24 cellular contexts compared by ENCODE assay signal in genomic region chr7:104444019-104444418, GRCh38.
"Had no signal": no experiment of that assay in that cellular context is flagged by ENCODE, and none has a peak within 500 bp of the region (broad histone marks: within the 10 kb centered on the region; RNA-seq: fewer than 3 reads in every experiment).

No MANE protein-coding gene starts in this region.

- H3K27me3 ChIP-seq: adrenal gland had no signal

- H3K27ac ChIP-seq: adrenal gland, SK-N-MC, VCaP had no signal

- H3K4me3 ChIP-seq: adrenal gland, SK-N-MC had no signal

- H3K9me3 Mint-ChIP-seq: activated CD4-positive, alpha-beta memory T cell treated with anti-CD3 and anti-CD28 coated beads for 36 hours; activated CD4-positive, alpha-beta T cell treated with anti-CD3 and anti-CD28 coated beads, Interleukin-2, amount 10 ng/mL, durations not matched to agents 7 days and 5 days; activated naive CD8-positive, alpha-beta T cell treated with anti-CD3 and anti-CD28 coated beads, Interleukin-2, amount 10 ng/mL, durations not matched to agents 7 days and 5 days; activated T-cell treated with anti-CD3 and anti-CD28 coated beads, Interleukin-2, amount 50 U/mL, for 4 hours had no signal

- H3K4me1 Mint-ChIP-seq: activated CD4-positive, alpha-beta T cell treated with anti-CD3 and anti-CD28 coated beads, Interleukin-2, amount 10 ng/mL, durations not matched to agents 7 days and 5 days; activated naive CD8-positive, alpha-beta T cell treated with anti-CD3 and anti-CD28 coated beads, Interleukin-2, amount 10 ng/mL, durations not matched to agents 7 days and 5 days had no signal

- H3K36me3 ChIP-seq: adrenal gland had no signal

- ATAC-seq: activated T-cell treated with anti-CD3 and anti-CD28 coated beads, Interleukin-2, amount 50 U/mL, for 4 hours; PC-3 had no signal

- DNase-seq: activated CD4-positive, alpha-beta memory T cell treated with anti-CD3 and anti-CD28 coated beads for 36 hours; activated CD4-positive, alpha-beta T cell treated with anti-CD3 and anti-CD28 coated beads, Interleukin-2, amount 10 ng/mL, durations not matched to agents 7 days and 5 days; activated CD4-positive, CD25-positive, alpha-beta regulatory T cell; activated CD8-positive, alpha-beta memory T cell treated with anti-CD3 and anti-CD28 coated beads for 24 hours; activated naive CD4-positive, alpha-beta T cell treated with anti-CD3 and anti-CD28 coated beads, Interleukin-2, amount 50 U/mL, for 16 hours; activated naive CD8-positive, alpha-beta T cell treated with anti-CD3 and anti-CD28 coated beads, Interleukin-2, amount 10 ng/mL, durations not matched to agents 7 days and 5 days; activated T-cell treated with anti-CD3 and anti-CD28 coated beads, Interleukin-2, amount 50 U/mL, for 4 hours; adrenal gland; anterior cingulate cortex; cerebellar nuclear complex; Kasumi-1; KBM-7; NCI-H1105 treated with DMSO at 0.1 percent for 48 hours; NCI-H146; NCI-H187 treated with DMSO at 0.1 percent for 48 hours; NCI-H2081 treated with DMSO at 0.1 percent for 48 hours; NCI-H446; NCI-H524 treated with DMSO at 0.1 percent for 48 hours; NCI-H748 treated with DMSO at 0.1 percent for 48 hours; PC-3; SIG-M5; T-helper 1 cell had no signal

- H3K27ac Mint-ChIP-seq: activated CD4-positive, alpha-beta memory T cell treated with anti-CD3 and anti-CD28 coated beads for 36 hours; activated CD4-positive, alpha-beta T cell treated with anti-CD3 and anti-CD28 coated beads, Interleukin-2, amount 10 ng/mL, durations not matched to agents 7 days and 5 days; activated naive CD8-positive, alpha-beta T cell treated with anti-CD3 and anti-CD28 coated beads, Interleukin-2, amount 10 ng/mL, durations not matched to agents 7 days and 5 days had no signal

- H3K27me3 Mint-ChIP-seq: activated CD4-positive, alpha-beta T cell treated with anti-CD3 and anti-CD28 coated beads, Interleukin-2, amount 10 ng/mL, durations not matched to agents 7 days and 5 days; activated naive CD8-positive, alpha-beta T cell treated with anti-CD3 and anti-CD28 coated beads, Interleukin-2, amount 10 ng/mL, durations not matched to agents 7 days and 5 days had no signal

- H3K4me1 ChIP-seq: adrenal gland had no signal

- H3K36me3 Mint-ChIP-seq: activated CD4-positive, alpha-beta memory T cell treated with anti-CD3 and anti-CD28 coated beads for 36 hours; activated naive CD8-positive, alpha-beta T cell treated with anti-CD3 and anti-CD28 coated beads, Interleukin-2, amount 10 ng/mL, durations not matched to agents 7 days and 5 days had no signal

- H3K4me3 Mint-ChIP-seq: activated CD4-positive, alpha-beta memory T cell treated with anti-CD3 and anti-CD28 coated beads for 36 hours; activated CD4-positive, alpha-beta T cell treated with anti-CD3 and anti-CD28 coated beads, Interleukin-2, amount 10 ng/mL, durations not matched to agents 7 days and 5 days; activated naive CD8-positive, alpha-beta T cell treated with anti-CD3 and anti-CD28 coated beads, Interleukin-2, amount 10 ng/mL, durations not matched to agents 7 days and 5 days; activated T-cell treated with anti-CD3 and anti-CD28 coated beads, Interleukin-2, amount 50 U/mL, for 4 hours had no signal
